ENCODE assay signal across 14 cellular contexts in genomic region chr22:20112623-20113511, GRCh38. TPM values are rescaled to one million over a fixed set of nuclear protein-coding genes. Genes with fewer than 3 reads are reported as not detected.
DNase-seq lines count a peak whose midpoint lies in the region; ATAC-seq and TF ChIP-seq lines count a peak whose summit lies in the region.
"Had no signal": no experiment of that assay in that cellular context is flagged by ENCODE, and none has a peak within 500 bp of the region (broad histone marks: within the 10 kb centered on the region; RNA-seq: fewer than 3 reads in every experiment).

No MANE protein-coding gene starts in this region.

- peak overlapping the region; percentile 54 for H3K4me3 Mint-ChIP-seq in neural crest cell

- H3K9ac ChIP-seq in DND-41 (ENCODE audit: low read depth, low read length), result peak overlapping the region; percentile 32; the same call in 1 of the 2 replicates
- no peak overlapping the region for H3K9ac ChIP-seq in HUES64 (ENCODE audit: low read depth, low read length)
- H3K9ac ChIP-seq: parathyroid adenoma, SK-N-SH had no signal

- H3K36me3 Mint-ChIP-seq in neural crest cell (ENCODE audit: low read depth), result peaks cover 9% of the 10 kb centered on the region

- peaks cover 49% of the 10 kb centered on the region for H3K79me2 ChIP-seq in DND-41 (ENCODE audit: insufficient read depth, low read length)
- H3K79me2 ChIP-seq: parathyroid adenoma had no signal

- intact Hi-C loops in body of pancreas (cut with DNase I), result no loop called here

- TF ChIP-seq POLR2A in body of pancreas (IDR thresholded peaks at IDR 0.05), result no peak

- H3K4me2 ChIP-seq in DND-41 (ENCODE audit: insufficient read depth, low read length), result 0 out of 2 replicates have a peak overlapping the region, but pooled peaks have one; percentile 23
- H3K4me2 ChIP-seq: SK-N-SH had no signal

- H3K27me3 Mint-ChIP-seq in neural crest cell (ENCODE audit: low read depth), result peaks cover 14% of the 10 kb centered on the region

- no peaks in the 10 kb centered on the region for H3K27me3 ChIP-seq in DND-41 (ENCODE audit: insufficient read depth, low read length, poor library complexity)
- no peaks in the 10 kb centered on the region for H3K27me3 ChIP-seq in HUES64 (ENCODE audit: insufficient read depth, low read length)
- no peaks in the 10 kb centered on the region for H3K27me3 ChIP-seq in body of pancreas
- H3K27me3 ChIP-seq: brain microvascular endothelial cell, gastroesophageal sphincter, thyroid gland had no signal

- H3K4me3 ChIP-seq in DND-41 (ENCODE audit: low read depth in 1 of 2, low read length in 2 of 2), result no peak overlapping the region
- no peak overlapping the region for H3K4me3 ChIP-seq in HUES64 (ENCODE audit: low read length)
- no peak overlapping the region for H3K4me3 ChIP-seq in body of pancreas
- H3K4me3 ChIP-seq: gastroesophageal sphincter, thyroid gland had no signal

- H3K4me1 Mint-ChIP-seq in neural crest cell, result peaks cover 12% of the 10 kb centered on the region

- peaks cover 76% of the 10 kb centered on the region for H4K20me1 ChIP-seq in DND-41 (ENCODE audit: insufficient read depth, low read length)

- peaks cover 87% of the 10 kb centered on the region for H3K36me3 ChIP-seq in DND-41 (ENCODE audit: insufficient read depth, low read length)
- peaks cover 76% of the 10 kb centered on the region for H3K36me3 ChIP-seq in HUES64 (ENCODE audit: insufficient read depth, low read length)
- H3K36me3 ChIP-seq in body of pancreas (replicated peaks in 1 of 2; ENCODE audit: insufficient read depth in 1 of 2, low read depth in 2 of 2), result peaks cover 0 to 13% of the 10 kb centered on the region in 2 donors

- no peak for ATAC-seq in DND-41 (ENCODE audit: insufficient read depth, low read depth)
- ATAC-seq in body of pancreas, result no peak
- no peak for ATAC-seq in GM21825 (IDR thresholded peaks at IDR 0.05; ENCODE audit: unreplicated experiment)
- ATAC-seq in GM18520 (IDR thresholded peaks at IDR 0.05; ENCODE audit: unreplicated experiment), result no peak
- ATAC-seq: gastroesophageal sphincter had no signal

- H3K4me1 ChIP-seq in DND-41 (ENCODE audit: insufficient read depth, low read length) (peaks cover 47% of the 10 kb centered on the region), HUES64 (ENCODE audit: insufficient read depth, low read length) (no peaks in the 10 kb centered on the region), body of pancreas (peaks cover 50% of the 10 kb centered on the region)
- H3K4me1 ChIP-seq: parathyroid adenoma had no signal

- DNase-seq in DND-41 (no peak), body of pancreas (no peak), neural crest cell (ENCODE audit: low read depth, low spot score) (no peak), islet precursor cell (no peak)
- DNase-seq: brain microvascular endothelial cell, NCI-H1694 treated with DMSO at 0.1 percent for 48 hours, NCI-H510A, SK-N-SH, thyroid gland had no signal

- H3K27ac ChIP-seq in DND-41 (ENCODE audit: low read length) (no peak overlapping the region), HUES64 (ENCODE audit: low read depth, low read length) (0 out of 2 replicates have a peak overlapping the region, but pooled peaks have one; percentile 13), body of pancreas (peak overlapping the region; percentile 59 to 72 (median 68))
- H3K27ac ChIP-seq: brain microvascular endothelial cell, parathyroid adenoma, thyroid gland had no signal

- no peak for TF ChIP-seq CTCF in DND-41 (IDR thresholded peaks at IDR 0.05; ENCODE audit: borderline replicate concordance, extremely low read depth, low read length, poor library complexity, severe bottlenecking)
- no peak for TF ChIP-seq CTCF in body of pancreas (IDR thresholded peaks at IDR 0.05)
- TF ChIP-seq CTCF in neural crest cell (conservative IDR thresholded peaks at IDR 0.05), result no peak

- no peaks in the 10 kb centered on the region for H3K9me3 ChIP-seq in DND-41 (ENCODE audit: insufficient read depth, low read length, severe bottlenecking)
- no peaks in the 10 kb centered on the region for H3K9me3 ChIP-seq in HUES64 (ENCODE audit: insufficient read depth, low read depth, low read length)
- no peaks in the 10 kb centered on the region for H3K9me3 ChIP-seq in body of pancreas
- H3K9me3 ChIP-seq: gastroesophageal sphincter, SK-N-SH, thyroid gland had no signal

- WGBS in HUES64, result 93% methylated on average over 26 of the region's 26 CpGs
- WGBS in body of pancreas, 2 donors, result 86 to 89% methylated on average over 11 to 24 of the region's 26 CpGs

- no peak overlapping the region for H2AFZ ChIP-seq in DND-41 (ENCODE audit: low read depth, low read length)
- H2AFZ ChIP-seq: parathyroid adenoma had no signal

- no peak overlapping the region for H3K27ac Mint-ChIP-seq in neural crest cell (ENCODE audit: unreplicated experiment)

- no peaks in the 10 kb centered on the region for H3K9me3 Mint-ChIP-seq in neural crest cell

RNA-seq across cellular contexts. Expression of gene RANBP1, which starts 3.0 kb away (rescaled TPM):
- polyA plus RNA-seq in HUES64 (2013, experiment 1 of 2), result 724 TPM
- 653 TPM for polyA plus RNA-seq in HUES64 (2013, experiment 2 of 2)
- total RNA-seq in body of pancreas (100 to 1,000 TPM in 1 of 2 donors, 10 to 100 TPM in 1; 69.3 to 134 TPM), neural crest cell (469 and 489 TPM in 2 replicates)

RNA-seq across cellular contexts. Expression of gene TRMT2A, which starts 4.2 kb away (rescaled TPM):
- polyA plus RNA-seq in HUES64 (2013, experiment 1 of 2), result 36.4 TPM
- 26.3 TPM for polyA plus RNA-seq in HUES64 (2013, experiment 2 of 2)
- 10 to 100 TPM; 76.8 to 98.6 TPM for total RNA-seq in body of pancreas
- total RNA-seq in neural crest cell, result 75.1 and 77.7 TPM in 2 replicates

RNA-seq across cellular contexts. Expression of gene ZDHHC8, which starts 18.7 kb away (rescaled TPM):
- polyA plus RNA-seq in HUES64 (2013, experiment 1 of 2), result 23.3 TPM
- 28.1 TPM for polyA plus RNA-seq in HUES64 (2013, experiment 2 of 2)
- total RNA-seq in body of pancreas (10 to 100 TPM; 20.0 to 21.4 TPM), neural crest cell (82.1 and 98.9 TPM in 2 replicates)

RNA-seq across cellular contexts. Expression of gene DGCR8, which starts 32.8 kb away (rescaled TPM):
- 27.2 TPM for polyA plus RNA-seq in HUES64 (2013, experiment 1 of 2)
- 25.4 TPM for polyA plus RNA-seq in HUES64 (2013, experiment 2 of 2)
- total RNA-seq in body of pancreas (10 to 100 TPM; 25.7 to 53.4 TPM), neural crest cell (86.3 and 86.5 TPM in 2 replicates)

RNA-seq across cellular contexts. Expression of gene CCDC188, which starts 38.0 kb away (rescaled TPM):
- 0.15 TPM for polyA plus RNA-seq in HUES64 (2013, experiment 1 of 2)
- not detected for polyA plus RNA-seq in HUES64 (2013, experiment 2 of 2)
- not detected for total RNA-seq in body of pancreas
- 8.2 and 8.6 TPM in 2 replicates for total RNA-seq in neural crest cell
- total RNA-seq: gastroesophageal sphincter had no signal
